8 cellular contexts compared by ENCODE assay signal in the genomic region with DNA sequence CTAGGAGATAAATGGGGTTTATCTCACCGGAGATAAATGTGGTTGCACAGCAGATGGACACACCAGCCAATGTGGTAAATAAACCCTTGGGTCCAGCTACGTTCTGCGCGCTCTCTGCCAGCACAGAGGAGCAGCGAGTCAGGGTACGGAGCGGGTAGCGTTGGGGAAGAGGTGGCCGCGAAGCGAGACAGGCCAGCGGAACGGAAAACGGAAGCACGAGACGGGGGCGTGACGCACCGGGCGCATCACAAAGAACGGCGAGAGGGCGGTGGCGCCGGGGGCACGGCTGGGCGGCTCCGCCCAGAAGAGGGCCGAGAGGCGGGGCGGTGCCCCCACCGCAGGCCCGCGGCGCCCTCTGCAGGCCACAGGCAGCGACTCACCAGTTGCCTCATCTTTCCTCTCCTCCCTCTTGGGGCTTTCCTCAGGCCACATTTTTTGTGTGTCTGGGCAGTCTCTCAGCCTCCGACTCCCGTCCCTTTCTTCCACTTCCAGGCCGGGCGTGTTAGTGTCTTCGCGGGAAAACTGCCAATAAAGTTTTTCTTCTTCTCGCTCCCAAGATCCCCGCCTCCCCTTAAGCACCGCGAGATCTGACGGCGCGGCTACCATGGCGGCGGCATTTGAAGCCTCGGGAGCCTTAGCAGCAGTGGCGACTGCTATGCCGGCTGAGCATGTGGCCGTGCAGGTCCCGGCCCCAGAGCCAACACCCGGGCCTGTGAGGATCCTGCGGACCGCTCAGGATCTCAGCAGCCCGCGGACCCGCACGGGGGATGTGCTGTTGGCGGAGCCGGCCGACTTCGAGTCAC.
DNase-seq lines count a peak whose midpoint lies in the region; ATAC-seq and TF ChIP-seq lines count a peak whose summit lies in the region.

A gene with protein sequence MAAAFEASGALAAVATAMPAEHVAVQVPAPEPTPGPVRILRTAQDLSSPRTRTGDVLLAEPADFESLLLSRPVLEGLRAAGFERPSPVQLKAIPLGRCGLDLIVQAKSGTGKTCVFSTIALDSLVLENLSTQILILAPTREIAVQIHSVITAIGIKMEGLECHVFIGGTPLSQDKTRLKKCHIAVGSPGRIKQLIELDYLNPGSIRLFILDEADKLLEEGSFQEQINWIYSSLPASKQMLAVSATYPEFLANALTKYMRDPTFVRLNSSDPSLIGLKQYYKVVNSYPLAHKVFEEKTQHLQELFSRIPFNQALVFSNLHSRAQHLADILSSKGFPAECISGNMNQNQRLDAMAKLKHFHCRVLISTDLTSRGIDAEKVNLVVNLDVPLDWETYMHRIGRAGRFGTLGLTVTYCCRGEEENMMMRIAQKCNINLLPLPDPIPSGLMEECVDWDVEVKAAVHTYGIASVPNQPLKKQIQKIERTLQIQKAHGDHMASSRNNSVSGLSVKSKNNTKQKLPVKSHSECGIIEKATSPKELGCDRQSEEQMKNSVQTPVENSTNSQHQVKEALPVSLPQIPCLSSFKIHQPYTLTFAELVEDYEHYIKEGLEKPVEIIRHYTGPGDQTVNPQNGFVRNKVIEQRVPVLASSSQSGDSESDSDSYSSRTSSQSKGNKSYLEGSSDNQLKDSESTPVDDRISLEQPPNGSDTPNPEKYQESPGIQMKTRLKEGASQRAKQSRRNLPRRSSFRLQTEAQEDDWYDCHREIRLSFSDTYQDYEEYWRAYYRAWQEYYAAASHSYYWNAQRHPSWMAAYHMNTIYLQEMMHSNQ (plus strand): TSS at position 581 of the 803 bp plus-strand sequence. CDS start 24 bp downstream, at position 605.

- ATAC-seq in GM19023 (IDR thresholded peaks at IDR 0.05; ENCODE audit: unreplicated experiment): peak; percentile 89
- peak; percentile 89 for ATAC-seq in HG03280 (IDR thresholded peaks at IDR 0.05; ENCODE audit: unreplicated experiment)

- DNase-seq in AG10803 (ENCODE audit: low read depth) (peak; percentile 98), NCI-H345 (lab: John Stamatoyannopoulos, UW) (peak; percentile 96), islet precursor cell (peak; percentile 97)
- peak; percentile 85 to 89 (median 88) for DNase-seq in activated CD4-positive, CD25-positive, alpha-beta regulatory T cell (lab: John Stamatoyannopoulos, UW)
- DNase-seq in central memory CD4-positive, alpha-beta T cell: peak; percentile 95
- peak; percentile 84 to 92 (median 86) for DNase-seq in stimulated activated CD4-positive, alpha-beta T cell treated with anti-CD3 and anti-CD28 coated beads, Interleukin-12 subunit alpha, Interleukin-12 subunit beta, amount 100 ng/mL, for 48 hours (ENCODE audit: low read depth in 2 of 3, low spot score in 1 of 3)

- H3K4me3 ChIP-seq in AG10803 (ENCODE audit: low read length): peak within 1 kb of the TSS; percentile 98

- TF ChIP-seq CTCF in AG10803 (conservative IDR thresholded peaks at IDR 0.05; ENCODE audit: low read length): peak; percentile 73

Comparison
In these comparisons a context has a peak if more than half of its experiments do, and no peak if none do; other contexts are left out.
1. Peak in every context shown above with its lines: DNase-seq, ATAC-seq and H3K4me3 ChIP-seq.